23 cellular contexts compared by ENCODE assay signal in genomic region chr13:30027569-30028455, GRCh38.
DNase-seq lines count a peak whose midpoint lies in the region.
"Had no signal": no experiment of that assay in that cellular context is flagged by ENCODE, and none has a peak within 500 bp of the region (broad histone marks: within the 10 kb centered on the region; RNA-seq: fewer than 3 reads in every experiment).

No MANE protein-coding gene starts in this region.

- DNase-seq in NOMO-1 treated with DMSO at 0.1 percent for 48 hours (lab: John Stamatoyannopoulos, UW; ENCODE audit: unreplicated experiment) (peak; percentile 45), NOMO-1 treated with dmso at 0.1 percent for 144 hours (lab: John Stamatoyannopoulos, UW; ENCODE audit: unreplicated experiment) (no peak), amniotic epithelial cell (ENCODE audit: low read depth) (peak; percentile 86), fibroblast of peridontal ligament (ENCODE audit: extremely low read depth) (peak; percentile 6), DMS153 treated with DMSO at 0.1 percent for 48 hours (lab: John Stamatoyannopoulos, UW; ENCODE audit: unreplicated experiment) (no peak), SK-N-DZ (ENCODE audit: low spot score) (no peak), NCI-H524 treated with DMSO at 0.1 percent for 48 hours (lab: John Stamatoyannopoulos, UW) (no peak)
- DNase-seq in stimulated activated CD4-positive, alpha-beta T cell treated with anti-CD3 and anti-CD28 coated beads, Interleukin-4, amount 100 ng/mL, for 4 hours = no peak
- DNase-seq: activated CD4-positive, alpha-beta T cell treated with anti-CD3 and anti-CD28 coated beads, Interleukin-2, amount 10 ng/mL, durations not matched to agents 24 days and 14 days; activated gamma-delta T cell treated with Interleukin-2 at 50 U/mL for 16 hours; activated T-cell treated with anti-CD3 and anti-CD28 coated beads, Interleukin-2, amount 50 U/mL, for 4 hours; body of pancreas; CD8-positive, alpha-beta memory T cell; DMS153; effector CD4-positive, alpha-beta T cell; foreskin keratinocyte; heart right ventricle; NCI-H2029 treated with DMSO at 0.1 percent for 48 hours; NCI-H2227 treated with DMSO at 0.1 percent for 48 hours; NCI-H69; nephron progenitor cell; ovary; retina had no signal

Comparison
In these comparisons a context has a peak if more than half of its experiments do, and no peak if none do; other contexts are left out.
1. DNase-seq: peak in NOMO-1 treated with DMSO at 0.1 percent for 48 hours (single experiment), amniotic epithelial cell (single experiment) and fibroblast of peridontal ligament (single experiment); none in NOMO-1 treated with dmso at 0.1 percent for 144 hours (single experiment), stimulated activated CD4-positive, alpha-beta T cell treated with anti-CD3 and anti-CD28 coated beads, Interleukin-4, amount 100 ng/mL, for 4 hours (0 of 2), DMS153 treated with DMSO at 0.1 percent for 48 hours (single experiment), SK-N-DZ (single experiment) and NCI-H524 treated with DMSO at 0.1 percent for 48 hours (single experiment).